In genomic region chr12:107598906-107599305, GRCh38 we compare ENCODE assay signal across 29 cellular contexts.
"Had no signal": no experiment of that assay in that cellular context is flagged by ENCODE, and none has a peak within 500 bp of the region (broad histone marks: within the 10 kb centered on the region; RNA-seq: fewer than 3 reads in every experiment).

No MANE protein-coding gene starts in this region.

- H3K27me3 Mint-ChIP-seq: naive thymus-derived CD4-positive, alpha-beta T cell; natural killer cell treated with Interleukin-12 subunit alpha and Interleukin-12 subunit beta and Interleukin-15 and Interleukin-18, amount 100 ng/mL, for 72 hours; stimulated activated naive CD8-positive, alpha-beta T cell treated with anti-CD3 and anti-CD28 coated beads, Interleukin-15, Interleukin-2, amounts not matched to agents 100 ng/mL and 50 ng/mL, for 24 hours; type B pancreatic cell had no signal

- H3K4me1 ChIP-seq: left lung, lower lobe of right lung, pancreas, prostate gland, tibial nerve, uterus had no signal

- H3K36me3 ChIP-seq: left lung, lower lobe of right lung, pancreas, prostate gland, tibial nerve, uterus had no signal

- H3K4me3 ChIP-seq: left lung, lower lobe of right lung, mucosa of descending colon, pancreas, prostate gland, skin epidermis, tibial nerve, uterus had no signal

- H3K27ac Mint-ChIP-seq: naive thymus-derived CD4-positive, alpha-beta T cell; natural killer cell treated with Interleukin-12 subunit alpha and Interleukin-12 subunit beta and Interleukin-15 and Interleukin-18, amount 100 ng/mL, for 72 hours; type B pancreatic cell had no signal

- H3K4me3 Mint-ChIP-seq: immature natural killer cell; naive thymus-derived CD4-positive, alpha-beta T cell; natural killer cell treated with Interleukin-12 subunit alpha and Interleukin-12 subunit beta and Interleukin-15 and Interleukin-18, amount 100 ng/mL, for 72 hours; stimulated activated naive CD8-positive, alpha-beta T cell treated with anti-CD3 and anti-CD28 coated beads, Interleukin-15, Interleukin-2, amounts not matched to agents 100 ng/mL and 50 ng/mL, for 24 hours; type B pancreatic cell had no signal

- H3K9me3 Mint-ChIP-seq: natural killer cell treated with Interleukin-12 subunit alpha and Interleukin-12 subunit beta and Interleukin-15 and Interleukin-18, amount 100 ng/mL, for 72 hours; stimulated activated naive CD8-positive, alpha-beta T cell treated with anti-CD3 and anti-CD28 coated beads, Interleukin-15, Interleukin-2, amounts not matched to agents 100 ng/mL and 50 ng/mL, for 24 hours; type B pancreatic cell had no signal

- DNase-seq: hypothalamus; immature natural killer cell; kidney; left colon; left lung; lower lobe of right lung; mammary epithelial cell; mesenchymal stem cell; midbrain; mucosa of descending colon; naive thymus-derived CD4-positive, alpha-beta T cell; nucleus accumbens; pancreas; posterior cingulate gyrus; retina; right cardiac atrium; stimulated activated CD4-positive, alpha-beta T cell treated with anti-CD3 and anti-CD28 coated beads, Interleukin-12 subunit alpha, Interleukin-12 subunit beta, amount 100 ng/mL, for 4 hours; stimulated activated CD4-positive, alpha-beta T cell treated with anti-CD3 and anti-CD28 coated beads, Interleukin-15, amount 100 ng/mL, for 24 hours; stimulated activated CD4-positive, alpha-beta T cell treated with anti-CD3 and anti-CD28 coated beads, Interleukin-2, amount 100 ng/mL, for 24 hours; stimulated activated CD4-positive, alpha-beta T cell treated with anti-CD3 and anti-CD28 coated beads, Interleukin-4, amount 100 ng/mL, for 1 hour; stimulated activated naive CD4-positive, alpha-beta T cell; uterus had no signal

- ATAC-seq: left colon; left lung; lower lobe of right lung; mucosa of descending colon; naive thymus-derived CD4-positive, alpha-beta T cell; pancreas; right cardiac atrium; sciatic nerve had no signal

- H3K36me3 Mint-ChIP-seq: immature natural killer cell; natural killer cell treated with Interleukin-12 subunit alpha and Interleukin-12 subunit beta and Interleukin-15 and Interleukin-18, amount 100 ng/mL, for 72 hours; type B pancreatic cell had no signal

- H3K9me3 ChIP-seq: mucosa of descending colon, pancreas, prostate gland, uterus had no signal

- H3K27ac ChIP-seq: left lung, lower lobe of right lung, pancreas, prostate gland, skin epidermis, tibial nerve, uterus had no signal

- H3K27me3 ChIP-seq: left lung, pancreas, tibial nerve, uterus had no signal
